In the genomic region with DNA sequence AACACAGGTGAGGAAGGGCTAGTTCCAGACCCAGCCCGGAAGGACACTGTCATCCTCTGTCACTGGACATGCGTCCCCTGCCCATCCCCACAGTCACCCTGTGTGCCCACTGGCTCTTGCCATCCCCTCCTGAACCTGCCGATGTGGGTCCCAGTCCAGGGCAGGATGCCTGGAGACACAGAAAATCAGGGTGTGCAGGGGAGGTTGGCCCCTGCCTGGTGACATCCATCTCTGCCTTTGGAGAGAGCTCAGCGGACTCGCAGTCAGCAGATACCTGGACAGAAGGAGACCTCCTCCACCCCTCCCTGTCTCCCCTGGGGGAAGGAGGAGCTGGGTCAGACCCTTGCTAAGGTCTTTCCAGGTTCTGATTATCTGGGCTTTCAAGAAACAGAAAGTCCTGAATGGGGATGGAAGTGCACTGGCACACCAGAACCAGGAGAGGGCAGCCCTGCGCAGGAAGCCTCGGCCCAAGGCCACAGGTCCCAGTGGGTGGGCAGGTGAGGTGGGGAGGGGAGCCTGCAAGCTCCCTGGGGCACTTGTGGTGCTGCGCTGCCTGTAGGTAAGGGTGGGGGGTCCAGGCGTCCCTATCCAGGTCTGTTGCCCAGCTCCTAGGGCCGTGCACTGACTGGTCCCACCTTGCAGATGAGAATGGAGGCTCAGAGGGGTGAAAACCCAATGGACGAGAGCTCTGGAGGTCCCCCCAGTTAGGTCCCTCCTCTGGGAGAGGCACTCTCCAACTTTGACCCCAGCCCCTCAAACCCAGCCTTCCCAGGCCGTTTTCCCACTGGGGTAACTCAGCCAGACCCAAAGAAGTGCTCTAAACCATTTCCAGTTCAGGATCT, we compare ENCODE assay signal across 8 cellular contexts.
A peak's percentile ranks its signal among the peaks of the same experiment; 100 is the strongest.
DNase-seq lines count a peak whose midpoint lies in the region; ATAC-seq and TF ChIP-seq lines count a peak whose summit lies in the region.

No MANE protein-coding gene starts in this region.

- CTCF ChIA-PET in GM10248 (lab: Yijun Ruan, JAX) = interaction anchor here (1.4 to 1.7 kb wide), 5 partner anchors 10 to 89 kb away, joined by 3 to 11 read pairs (median 3); no protein-coding TSS in a partner anchor

- POLR2A ChIA-PET in GM10248 (lab: Yijun Ruan, JAX) = no interaction called here

- DNase-seq in 8988T (peak; percentile 87), GM10248 (ENCODE audit: extremely low spot score) (peak; percentile 76), NCI-H345 treated with DMSO at 0.1 percent for 48 hours (lab: John Stamatoyannopoulos, UW; ENCODE audit: unreplicated experiment) (peak; percentile 24), hepatic stellate cell (ENCODE audit: low spot score) (peak; percentile 86)
- DNase-seq in activated naive CD4-positive, alpha-beta T cell treated with anti-CD3 and anti-CD28 coated beads, Interleukin-2, amount 50 U/mL, for 16 hours = peak; percentile 33
- DNase-seq in stimulated activated CD4-positive, alpha-beta T cell treated with anti-CD3 and anti-CD28 coated beads, Interleukin-12 subunit alpha, Interleukin-12 subunit beta, amount 100 ng/mL, for 4 hours = peak; percentile 26
- DNase-seq in effector CD4-positive, alpha-beta T cell = no peak

- TF ChIP-seq CTCF in GM10248 (IDR thresholded peaks at IDR 0.05; ENCODE audit: control extremely low read depth, extremely low read depth, low read depth, missing control alignments) = peak; percentile 85

- ATAC-seq in HG02571 (IDR thresholded peaks at IDR 0.05; ENCODE audit: unreplicated experiment) = no peak
